ENCODE assay signal across 3 cellular contexts in the genomic region with DNA sequence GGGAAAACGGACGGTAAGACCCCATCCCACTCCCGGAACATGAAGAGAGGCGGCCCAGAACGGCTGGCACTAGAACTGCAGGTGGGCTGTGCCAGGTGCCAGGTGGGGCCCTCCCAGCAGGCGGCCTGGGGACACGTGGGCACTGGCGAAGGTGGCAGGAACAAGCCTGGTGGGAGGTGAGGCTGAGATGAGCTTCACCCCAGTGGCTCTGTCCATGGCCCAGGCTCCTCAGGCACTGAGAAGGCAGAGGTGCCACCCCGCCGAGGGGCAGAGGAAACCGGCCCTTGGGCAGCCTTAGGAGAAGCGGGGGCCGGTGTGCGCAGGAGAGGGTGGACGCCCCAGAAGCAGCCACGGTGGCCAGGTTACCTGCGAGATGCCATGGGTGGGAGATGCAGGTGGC. TPM values are rescaled to one million over a fixed set of nuclear protein-coding genes. Genes with fewer than 3 reads are reported as not detected.
"Had no signal": no experiment of that assay in that cellular context is flagged by ENCODE, and none has a peak within 500 bp of the region (broad histone marks: within the 10 kb centered on the region; RNA-seq: fewer than 3 reads in every experiment).

No MANE protein-coding gene starts in this region.

RNA-seq across cellular contexts. Expression of a gene that starts 4.0 kb away (rescaled TPM):
- total RNA-seq: M059J, SJSA1 had no signal
- polyA plus RNA-seq: IgD-negative memory B cell had no signal
